In genomic region chr9:124941689-124942561, GRCh38 we compare ENCODE assay signal across 8 cellular contexts. TPM values are rescaled to one million over a fixed set of nuclear protein-coding genes. Genes with fewer than 3 reads are reported as not detected.
DNase-seq lines count a peak whose midpoint lies in the region; ATAC-seq and TF ChIP-seq lines count a peak whose summit lies in the region.

No MANE protein-coding gene starts in this region.

- DNase-seq in AG04449 (ENCODE audit: low read depth, low spot score): no peak
- DNase-seq in GM19238 (ENCODE audit: insufficient read length, low spot score): peak; percentile 5
- peak; percentile 29 to 79 (median 52) for DNase-seq in T-helper 1 cell
- DNase-seq in hippocampal formation (lab: John Stamatoyannopoulos, UW): peak; percentile 53 to 56
- peak; percentile 80 for DNase-seq in sigmoid colon
- DNase-seq in superior temporal gyrus (ENCODE audit: extremely low spot score): no peak

- H3K4me1 ChIP-seq in sigmoid colon: peaks cover 0 to 17% (median 16%) of the 10 kb centered on the region in 4 donors

- peak overlapping the region; percentile 77 for H3K4me3 ChIP-seq in AG04449 (ENCODE audit: low read depth, low read length)
- H3K4me3 ChIP-seq in sigmoid colon: peak overlapping the region; percentile 66 to 90 (median 70)

- no peak for TF ChIP-seq POLR2A in sigmoid colon (IDR thresholded peaks at IDR 0.05)

- POLR2A ChIA-PET in AG04449 (lab: Yijun Ruan, JAX): interaction anchor here (0.8 kb wide), 1 partner anchor 12 kb away, joined by 5 read pairs; no protein-coding TSS in a partner anchor

- TF ChIP-seq CTCF in AG04449 (IDR thresholded peaks at IDR 0.05; ENCODE audit: insufficient read depth, low read length, missing control alignments) (no peak), sigmoid colon (IDR thresholded peaks at IDR 0.05) (no peak)

- CTCF ChIA-PET in AG04449 (lab: Yijun Ruan, JAX): interaction anchor here (1.2 kb wide), 1 partner anchor 202 kb away, joined by 4 read pairs; the partner anchor contains the start of gene SCAI

- H3K9me3 ChIP-seq in sigmoid colon: no peaks in the 10 kb centered on the region

- intact Hi-C loops in sigmoid colon (cut with DNase I): loop anchor here (1.0 to 5.0 kb wide), 6 partner anchors 73 to 300 kb away; partner anchors contain the start of genes HSPA5, NR6A1, PPP6C and SCAI

- no peak for TF ChIP-seq EP300 in sigmoid colon (IDR thresholded peaks at IDR 0.05)

- peaks cover 0 to 18% (median 4%) of the 10 kb centered on the region in 4 donors for H3K36me3 ChIP-seq in sigmoid colon

- H3K27me3 ChIP-seq in sigmoid colon: no peaks in the 10 kb centered on the region

- H3K27ac ChIP-seq in angular gyrus (ENCODE audit: low read depth, low read length): peak overlapping the region; percentile 96
- H3K27ac ChIP-seq in sigmoid colon: peak overlapping the region; percentile 92 to 98 (median 96)

- 5 to 11% methylated on average over 30 of the region's 30 CpGs for WGBS in sigmoid colon, 2 donors

- peak; percentile 16 for ATAC-seq in HG03457 (IDR thresholded peaks at IDR 0.05; ENCODE audit: unreplicated experiment)

RNA-seq across cellular contexts. Expression of gene GOLGA1, which starts 1.0 kb away (rescaled TPM):
- total RNA-seq in sigmoid colon: 10 to 100 TPM; 15.1 to 32.1 (median 23.6) TPM
- 10 to 100 TPM in 2 of 3 donors, 1 to 10 TPM in 1; 7.8 to 12.7 (median 11.2) TPM for polyA plus RNA-seq in sigmoid colon

Comparison
In these comparisons a context has a peak if more than half of its experiments do, and no peak if none do; other contexts are left out.
1. DNase-seq: peak in GM19238 (single experiment), T-helper 1 cell (5 of 5), hippocampal formation (2 of 2) and sigmoid colon (single experiment); none in AG04449 (single experiment) and superior temporal gyrus (single experiment).